Comparison of ENCODE assay signal across 8 cellular contexts in the genomic region with DNA sequence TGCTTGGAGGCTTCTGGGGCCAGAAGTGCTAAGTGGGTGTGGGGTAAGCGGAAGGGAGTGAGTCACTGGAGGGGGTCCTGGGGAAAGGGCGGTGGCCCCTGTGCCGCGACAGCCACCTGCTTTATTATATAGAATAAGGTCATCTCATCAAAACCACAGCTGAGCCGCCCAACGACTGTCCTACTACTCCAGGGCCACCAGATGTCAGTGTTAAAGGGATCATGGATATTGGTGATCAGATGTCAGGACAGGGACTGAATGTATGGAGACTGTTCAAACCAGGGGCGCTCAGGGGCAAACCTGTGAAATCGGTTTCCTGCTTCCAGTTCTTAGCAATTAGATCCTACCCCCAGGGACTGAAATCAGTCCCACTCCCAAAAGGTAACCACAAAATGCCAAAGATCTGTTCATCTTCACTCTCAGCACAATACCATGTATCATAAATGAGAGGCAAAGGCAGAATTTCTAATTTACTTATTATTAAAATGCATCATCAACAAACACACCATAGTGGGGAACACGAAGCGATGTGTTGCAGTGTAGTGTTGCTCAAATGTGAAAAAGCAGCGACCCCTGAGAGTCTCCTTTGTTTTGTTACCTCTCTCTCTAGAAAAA. TPM values are rescaled to one million over a fixed set of nuclear protein-coding genes. Genes with fewer than 3 reads are reported as not detected.
DNase-seq lines count a peak whose midpoint lies in the region; ATAC-seq and TF ChIP-seq lines count a peak whose summit lies in the region.

No MANE protein-coding gene starts in this region.

- no peaks in the 10 kb centered on the region for H3K4me1 Mint-ChIP-seq in stimulated activated naive CD8-positive, alpha-beta T cell treated with anti-CD3 and anti-CD28 coated beads, Interleukin-15, amount 100 ng/mL, for 72 hours

- TF ChIP-seq CTCF in A673 (conservative IDR thresholded peaks at IDR 0.05; ENCODE audit: low read depth, low read length) (peak; percentile 48), GM12864 (IDR thresholded peaks at IDR 0.05; ENCODE audit: low read depth, low read length, missing control alignments) (peak; percentile 35), WI38 (IDR thresholded peaks at IDR 0.05; ENCODE audit: low read depth, low read length) (peak; percentile 34), right atrium auricular region (IDR thresholded peaks at IDR 0.05) (peak; percentile 21 to 54)

- ATAC-seq in stimulated activated naive CD8-positive, alpha-beta T cell treated with anti-CD3 and anti-CD28 coated beads, Interleukin-15, amount 100 ng/mL, for 72 hours = peak; percentile 87
- no peak for ATAC-seq in HG03342 (IDR thresholded peaks at IDR 0.05; ENCODE audit: unreplicated experiment)

- no peaks in the 10 kb centered on the region for H3K9me3 Mint-ChIP-seq in stimulated activated naive CD8-positive, alpha-beta T cell treated with anti-CD3 and anti-CD28 coated beads, Interleukin-15, amount 100 ng/mL, for 72 hours

- no peak overlapping the region for H3K4me3 ChIP-seq in A673 (ENCODE audit: low read depth, low read length, poor library complexity, severe bottlenecking)
- no peak overlapping the region for H3K4me3 ChIP-seq in GM12864 (ENCODE audit: low read depth, low read length)
- no peak overlapping the region for H3K4me3 ChIP-seq in WI38 (ENCODE audit: low read depth, low read length)
- no peak overlapping the region for H3K4me3 ChIP-seq in right atrium auricular region

- POLR2A ChIA-PET in A673 (lab: Charles Lee; ENCODE audit: low non-redundant PET) = no interaction called here

- intact Hi-C loops in A673 (cut with micrococcal nuclease; ENCODE audit: unreplicated experiment) = loop anchor here (5.0 kb wide), 1 partner anchor 195 kb away; no protein-coding TSS in a partner anchor

- CTCF ChIA-PET in A673 (lab: Charles Lee) = no interaction called here

- no TSS peak for BruUV-seq in A673 (replicated peaks; lab: Mats Ljungman, UMichigan)

- H3K27me3 Mint-ChIP-seq in stimulated activated naive CD8-positive, alpha-beta T cell treated with anti-CD3 and anti-CD28 coated beads, Interleukin-15, amount 100 ng/mL, for 72 hours = no peaks in the 10 kb centered on the region

- H3K27me3 ChIP-seq in A673 (replicated peaks; ENCODE audit: insufficient read depth, low read depth, low read length, poor library complexity) (no peaks in the 10 kb centered on the region), right atrium auricular region (no peaks in the 10 kb centered on the region)

- H3K4me1 ChIP-seq in A673 (ENCODE audit: insufficient read depth, low read length, poor library complexity, severe bottlenecking) (no peaks in the 10 kb centered on the region), right atrium auricular region (no peaks in the 10 kb centered on the region)

- DNase-seq in A673 (ENCODE audit: low spot score) (peak; percentile 58), GM12864 (ENCODE audit: low read depth) (no peak), NCI-H1092 treated with DMSO at 0.1 percent for 48 hours (lab: John Stamatoyannopoulos, UW) (peak; percentile 61), right atrium auricular region (ENCODE audit: low spot score) (no peak), inferior parietal cortex (ENCODE audit: extremely low spot score) (no peak)
- peak in 1 of 2 donors; percentile 36 for DNase-seq in stimulated activated naive CD8-positive, alpha-beta T cell treated with anti-CD3 and anti-CD28 coated beads, Interleukin-15, amount 100 ng/mL, for 72 hours

- no peaks in the 10 kb centered on the region for H3K36me3 ChIP-seq in A673 (ENCODE audit: insufficient read depth, low read length, poor library complexity, severe bottlenecking)
- H3K36me3 ChIP-seq in right atrium auricular region = no peaks in the 10 kb centered on the region

- no peak overlapping the region for H3K27ac Mint-ChIP-seq in stimulated activated naive CD8-positive, alpha-beta T cell treated with anti-CD3 and anti-CD28 coated beads, Interleukin-15, amount 100 ng/mL, for 72 hours

- H3K9me3 ChIP-seq in A673 (ENCODE audit: low read depth, low read length, poor library complexity, severe bottlenecking) (no peaks in the 10 kb centered on the region), right atrium auricular region (no peaks in the 10 kb centered on the region)

- no peak overlapping the region for H3K4me3 Mint-ChIP-seq in stimulated activated naive CD8-positive, alpha-beta T cell treated with anti-CD3 and anti-CD28 coated beads, Interleukin-15, amount 100 ng/mL, for 72 hours

- no peak overlapping the region for H3K27ac ChIP-seq in A673 (ENCODE audit: low read depth, low read length, poor library complexity, severe bottlenecking)
- no peak overlapping the region for H3K27ac ChIP-seq in right atrium auricular region

RNA-seq across cellular contexts. Expression of a gene that starts 24.5 kb away (rescaled TPM):
- total RNA-seq in A673 (2021) (not detected in 2 replicates), right atrium auricular region (under 1 TPM; 0.19 to 0.63 TPM)

RNA-seq across cellular contexts. Expression of a gene that starts 38.5 kb away (rescaled TPM):
- 64.1 and 66.5 TPM in 2 replicates for total RNA-seq in A673 (2021)
- total RNA-seq in right atrium auricular region = 10 to 100 TPM; 17.6 to 22.6 TPM

Comparison
In these comparisons a context has a peak if more than half of its experiments do, and no peak if none do; other contexts are left out.
1. DNase-seq: peak in A673 (single experiment) and NCI-H1092 treated with DMSO at 0.1 percent for 48 hours (single experiment); none in GM12864 (single experiment), right atrium auricular region (single experiment) and inferior parietal cortex (single experiment).
2. Peak in every context shown above with its lines, with median percentiles within 50 percentile points of each other: CTCF ChIP-seq.